Comparison of ENCODE assay signal across 4 cellular contexts in the genomic region with DNA sequence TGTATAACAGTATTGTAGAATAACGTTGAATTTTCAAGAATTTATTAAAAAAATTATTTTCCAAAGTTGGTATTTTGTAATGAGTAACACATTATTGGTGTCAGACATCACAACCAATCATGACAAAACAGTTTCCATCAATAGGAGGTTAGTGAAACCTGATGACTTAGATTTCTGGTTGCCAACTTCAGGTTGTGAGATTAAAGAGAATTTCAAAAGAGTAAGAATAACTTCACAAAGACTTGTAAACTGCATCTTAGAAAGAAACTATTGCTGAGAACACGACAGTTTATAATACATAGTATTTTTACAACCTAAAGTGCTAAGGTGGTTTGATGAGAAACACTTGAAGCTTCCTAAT.
"Had no signal": no experiment of that assay in that cellular context is flagged by ENCODE, and none has a peak within 500 bp of the region (broad histone marks: within the 10 kb centered on the region; RNA-seq: fewer than 3 reads in every experiment).

No MANE protein-coding gene starts in this region.

- H3K27ac Mint-ChIP-seq: GM23338, H9 had no signal

- ATAC-seq: GM23338 had no signal

- H3K4me2 ChIP-seq: GM23338 had no signal

- DNase-seq: H9, HCEC 1CT, IMR-90 had no signal

- H3K4me3 ChIP-seq: GM23338 had no signal

- H3K4me1 Mint-ChIP-seq: GM23338, H9 had no signal

- H3K9me3 Mint-ChIP-seq: GM23338 had no signal

- H3K4me3 Mint-ChIP-seq: GM23338, H9 had no signal
